8 cellular contexts compared by ENCODE assay signal in genomic region chr5:113330533-113331200, GRCh38.
DNase-seq lines count a peak whose midpoint lies in the region; ATAC-seq and TF ChIP-seq lines count a peak whose summit lies in the region.

No MANE protein-coding gene starts in this region.

- intact Hi-C loops in MCF 10A (cut with micrococcal nuclease) = loop anchor here (1.0 to 5.0 kb wide), 5 partner anchors 36 to 334 kb away; no protein-coding TSS in a partner anchor

- no peak overlapping the region for H3K27ac Mint-ChIP-seq in activated naive CD8-positive, alpha-beta T cell
- H3K27ac Mint-ChIP-seq in activated naive CD8-positive, alpha-beta T cell treated with anti-CD3 and anti-CD28 coated beads for 36 hours = no peak overlapping the region
- peak overlapping the region; percentile 17 for H3K27ac Mint-ChIP-seq in MCF 10A (ENCODE audit: low read depth, unreplicated experiment)

- peak overlapping the region; percentile 30 for H3K4me3 Mint-ChIP-seq in activated naive CD8-positive, alpha-beta T cell
- H3K4me3 Mint-ChIP-seq in activated naive CD8-positive, alpha-beta T cell treated with anti-CD3 and anti-CD28 coated beads for 36 hours = no peak overlapping the region
- H3K4me3 Mint-ChIP-seq in MCF 10A (ENCODE audit: unreplicated experiment) = peak overlapping the region; percentile 44

- H3K4me1 Mint-ChIP-seq in activated naive CD8-positive, alpha-beta T cell (ENCODE audit: low read depth) = peaks cover 18% of the 10 kb centered on the region
- H3K4me1 Mint-ChIP-seq in activated naive CD8-positive, alpha-beta T cell treated with anti-CD3 and anti-CD28 coated beads for 36 hours = peaks cover 14% of the 10 kb centered on the region
- H3K4me1 Mint-ChIP-seq in MCF 10A (ENCODE audit: insufficient read depth, unreplicated experiment) = peaks cover 20% of the 10 kb centered on the region

- POLR2A ChIA-PET in MCF 10A (lab: Yijun Ruan, JAX) = interaction anchor here (0.5 to 2.7 kb wide), 30 partner anchors 9 to 900 kb away, joined by 3 to 18 read pairs (median 4); partner anchors contain the start of genes MCC and YTHDC2

- H3K27me3 Mint-ChIP-seq in activated naive CD8-positive, alpha-beta T cell = peaks cover 2% of the 10 kb centered on the region
- peaks cover 10% of the 10 kb centered on the region for H3K27me3 Mint-ChIP-seq in activated naive CD8-positive, alpha-beta T cell treated with anti-CD3 and anti-CD28 coated beads for 36 hours
- no peaks in the 10 kb centered on the region for H3K27me3 Mint-ChIP-seq in MCF 10A (ENCODE audit: insufficient read depth, unreplicated experiment)

- H3K9me3 Mint-ChIP-seq in activated naive CD8-positive, alpha-beta T cell (ENCODE audit: low read depth) = no peaks in the 10 kb centered on the region
- H3K9me3 Mint-ChIP-seq in activated naive CD8-positive, alpha-beta T cell treated with anti-CD3 and anti-CD28 coated beads for 36 hours = no peaks in the 10 kb centered on the region
- no peaks in the 10 kb centered on the region for H3K9me3 Mint-ChIP-seq in MCF 10A (ENCODE audit: unreplicated experiment)

- TF ChIP-seq CTCF in MCF 10A (IDR thresholded peaks at IDR 0.05; ENCODE audit: unreplicated experiment) = peak; percentile 63

- no TSS peak for BruUV-seq in MCF 10A (replicated peaks; lab: Mats Ljungman, UMichigan)

- peak; percentile 79 for ATAC-seq in HG02623 (IDR thresholded peaks at IDR 0.05; ENCODE audit: unreplicated experiment)
- ATAC-seq in left lobe of liver = peak; percentile 83

- no peak for DNase-seq in activated naive CD8-positive, alpha-beta T cell treated with anti-CD3 and anti-CD28 coated beads for 36 hours
- peak; percentile 48 for DNase-seq in NCI-H460 (ENCODE audit: extremely low read depth, low read depth)
- DNase-seq in MCF 10A (ENCODE audit: unreplicated experiment) = peak; percentile 93
- DNase-seq in left lobe of liver (ENCODE audit: low spot score) = peak; percentile 89
- DNase-seq in NCI-H128 (lab: John Stamatoyannopoulos, UW; ENCODE audit: unreplicated experiment) = no peak
- DNase-seq in activated gamma-delta T cell (lab: John Stamatoyannopoulos, UW) = no peak

- CTCF ChIA-PET in MCF 10A (lab: Yijun Ruan, JAX) = interaction anchor here (0.6 to 2.6 kb wide), 32 partner anchors 9 to 337 kb away, joined by 3 to 18 read pairs (median 4); partner anchors contain the start of gene YTHDC2

- no peaks in the 10 kb centered on the region for H3K36me3 Mint-ChIP-seq in activated naive CD8-positive, alpha-beta T cell
- H3K36me3 Mint-ChIP-seq in activated naive CD8-positive, alpha-beta T cell treated with anti-CD3 and anti-CD28 coated beads for 36 hours = no peaks in the 10 kb centered on the region
- peaks cover 8% of the 10 kb centered on the region for H3K36me3 Mint-ChIP-seq in MCF 10A (ENCODE audit: insufficient read depth, unreplicated experiment)

Comparison
In these comparisons a context has a peak if more than half of its experiments do, and no peak if none do; other contexts are left out.
1. DNase-seq: peak in NCI-H460 (single experiment), MCF 10A (single experiment) and left lobe of liver (single experiment); none in activated naive CD8-positive, alpha-beta T cell treated with anti-CD3 and anti-CD28 coated beads for 36 hours (single experiment), NCI-H128 (single experiment) and activated gamma-delta T cell (single experiment).